16 cellular contexts compared by ENCODE assay signal in the genomic region with DNA sequence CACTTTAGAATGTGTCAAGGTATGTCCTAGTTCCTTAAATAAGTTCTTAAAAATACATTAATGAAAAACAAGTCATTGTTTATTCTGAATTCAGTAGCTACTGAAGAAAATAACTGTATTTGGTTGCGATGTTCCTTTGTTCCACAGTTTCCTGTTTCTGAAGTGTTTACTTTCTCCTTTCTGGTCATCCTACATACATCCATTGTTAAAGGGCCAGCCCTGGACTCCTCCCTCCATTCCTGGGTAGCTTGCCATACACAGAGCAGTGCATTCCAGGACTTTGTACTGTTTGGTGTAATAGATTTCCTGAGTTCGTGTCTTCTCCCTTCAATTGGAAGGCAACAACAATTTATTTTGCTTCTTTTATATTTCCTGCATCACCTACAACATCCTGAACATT.
DNase-seq lines count a peak whose midpoint lies in the region; ATAC-seq, FAIRE-seq and TF ChIP-seq lines count a peak whose summit lies in the region.
"Had no signal": no experiment of that assay in that cellular context is flagged by ENCODE, and none has a peak within 500 bp of the region (broad histone marks: within the 10 kb centered on the region; RNA-seq: fewer than 3 reads in every experiment).

No MANE protein-coding gene starts in this region.

- POLR2A ChIA-PET in HepG2 (lab: Yijun Ruan, JAX) = no interaction called here

- intact Hi-C loops in HepG2 (cut with micrococcal nuclease; ENCODE audit: unreplicated experiment) (no loop called here), right lobe of liver (cut with DNase I) (no loop called here)
- intact Hi-C loops in activated CD4-positive, alpha-beta T cell treated with anti-CD3 and anti-CD28 coated beads, Interleukin-2, amount 10 ng/mL, durations not matched to agents 24 days and 14 days (cut with micrococcal nuclease) = no loop called here

- ATAC-seq in HepG2 (peak; percentile 86), right lobe of liver (no peak), HG03159 (IDR thresholded peaks at IDR 0.05; ENCODE audit: unreplicated experiment) (no peak)

- no peak overlapping the region for H3K4me3 Mint-ChIP-seq in activated CD4-positive, alpha-beta T cell treated with anti-CD3 and anti-CD28 coated beads, Interleukin-2, amount 10 ng/mL, durations not matched to agents 24 days and 14 days
- H3K4me3 Mint-ChIP-seq: CD8-positive, alpha-beta memory T cell; H9 had no signal

- H3K4me1 ChIP-seq in HepG2 (ENCODE audit: insufficient read depth, low read length) (no peaks in the 10 kb centered on the region), right lobe of liver (no peaks in the 10 kb centered on the region), mesendoderm (ENCODE audit: control insufficient read depth, low read depth, low read length) (no peaks in the 10 kb centered on the region)
- H3K4me1 ChIP-seq: Caco-2 had no signal

- H3K27me3 Mint-ChIP-seq in activated CD4-positive, alpha-beta T cell treated with anti-CD3 and anti-CD28 coated beads, Interleukin-2, amount 10 ng/mL, durations not matched to agents 24 days and 14 days = no peaks in the 10 kb centered on the region
- H3K27me3 Mint-ChIP-seq: CD8-positive, alpha-beta memory T cell had no signal

- CTCF ChIA-PET in HepG2 (lab: Yijun Ruan, JAX; ENCODE audit: low intra/inter-chr PET ratio, low total read pairs) = no interaction called here

- no peak overlapping the region for H2BK120ac ChIP-seq in mesendoderm (ENCODE audit: low read depth, low read length)

- H4K20me1 ChIP-seq in HepG2 (ENCODE audit: insufficient read depth, low read length) = no peaks in the 10 kb centered on the region
- H4K20me1 ChIP-seq: BLaER1 had no signal

- H4K5ac ChIP-seq in mesendoderm (ENCODE audit: low read length) = no peak overlapping the region

- H2BK5ac ChIP-seq in mesendoderm (ENCODE audit: low read length) = no peak overlapping the region

- H3K36me3 ChIP-seq in HepG2 (replicated peaks in 1 of 2; ENCODE audit: control insufficient read depth in 1 of 2, insufficient read depth in 2 of 2, low read length in 2 of 2) (no peaks in the 10 kb centered on the region), right lobe of liver (no peaks in the 10 kb centered on the region), mesendoderm (ENCODE audit: control insufficient read depth, insufficient read depth, low read length) (no peaks in the 10 kb centered on the region), MG63 (no peaks in the 10 kb centered on the region)
- H3K36me3 ChIP-seq: BLaER1 had no signal

- no peak overlapping the region for H2AFZ ChIP-seq in HepG2 (ENCODE audit: low read length)

- H2BK15ac ChIP-seq in mesendoderm (replicated peaks; ENCODE audit: low read depth) = no peak overlapping the region

- no peaks in the 10 kb centered on the region for H3K4me1 Mint-ChIP-seq in activated CD4-positive, alpha-beta T cell treated with anti-CD3 and anti-CD28 coated beads, Interleukin-2, amount 10 ng/mL, durations not matched to agents 24 days and 14 days
- H3K4me1 Mint-ChIP-seq: CD8-positive, alpha-beta memory T cell; H9 had no signal

- no peak overlapping the region for H3K18ac ChIP-seq in mesendoderm (ENCODE audit: low read length)

- WGBS in HepG2 (ENCODE audit: low lambda C conversion rate) = 19% methylated on average over 2 of the region's 2 CpGs
- WGBS in right lobe of liver (ENCODE audit: insufficient coverage, low coverage, low lambda C conversion rate, missing lambda C conversion rate) = 68% methylated on average over 2 of the region's 2 CpGs
- no CpG with 5 or more reads among the region's 2 CpGs for WGBS in mesendoderm (ENCODE audit: extremely low coverage, insufficient coverage, low lambda C conversion rate)

- no peaks in the 10 kb centered on the region for H3K79me1 ChIP-seq in mesendoderm (ENCODE audit: low read length)

- H4K8ac ChIP-seq in mesendoderm (ENCODE audit: low read depth, low read length) = peak overlapping the region; percentile 76

- H3K4ac ChIP-seq in mesendoderm (ENCODE audit: low read depth, low read length) = no peak overlapping the region

- DNase-seq in HepG2 (ENCODE audit: low spot score) (peak; percentile 10), right lobe of liver (no peak), dermis microvascular lymphatic vessel endothelial cell (ENCODE audit: low read depth in 2 of 2) (peak; percentile 45 to 81), mesendoderm (no peak), MG63 (no peak), RCC 7860 (ENCODE audit: low spot score) (no peak)
- no peak for DNase-seq in activated CD4-positive, alpha-beta T cell treated with anti-CD3 and anti-CD28 coated beads, Interleukin-2, amount 10 ng/mL, durations not matched to agents 24 days and 14 days
- DNase-seq: AML-193; CD8-positive, alpha-beta memory T cell; GOT3; H9 had no signal

- H3K4me3 ChIP-seq in HepG2 (replicated peaks in 1 of 3; ENCODE audit: insufficient read depth in 1 of 3, low read depth in 2 of 3, low read length in 3 of 3) (no peak overlapping the region), right lobe of liver (no peak overlapping the region), mesendoderm (ENCODE audit: low read length) (no peak overlapping the region), MG63 (no peak overlapping the region)
- H3K4me3 ChIP-seq: BLaER1 had no signal

- no peaks in the 10 kb centered on the region for H3K9me3 Mint-ChIP-seq in activated CD4-positive, alpha-beta T cell treated with anti-CD3 and anti-CD28 coated beads, Interleukin-2, amount 10 ng/mL, durations not matched to agents 24 days and 14 days
- H3K9me3 Mint-ChIP-seq: H9 had no signal

- in situ Hi-C loops in HepG2 (cut with HindIII; ENCODE audit: extremely low pct_ligation_motif_present, low pct_unique_long_range_greater_than_20kb) = no loop called here

- H3K36me3 Mint-ChIP-seq in activated CD4-positive, alpha-beta T cell treated with anti-CD3 and anti-CD28 coated beads, Interleukin-2, amount 10 ng/mL, durations not matched to agents 24 days and 14 days (ENCODE audit: low read depth) = no peaks in the 10 kb centered on the region
- H3K36me3 Mint-ChIP-seq: CD8-positive, alpha-beta memory T cell had no signal

- H3K9ac ChIP-seq in HepG2 (ENCODE audit: insufficient read depth, low read depth, low read length) (no peak overlapping the region), mesendoderm (ENCODE audit: low read length) (no peak overlapping the region)
- H3K9ac ChIP-seq: BLaER1 had no signal

- BruUV-seq in HepG2 (replicated peaks; lab: Mats Ljungman, UMichigan) = no TSS peak

- H3K4me2 ChIP-seq in HepG2 (ENCODE audit: low read depth, low read length) = no peak overlapping the region
- no peak overlapping the region for H3K4me2 ChIP-seq in mesendoderm (ENCODE audit: low read length)
- H3K4me2 ChIP-seq: BLaER1 had no signal

- H3K27ac ChIP-seq in HepG2 (ENCODE audit: extremely low read length, insufficient read depth, low read length) (no peak overlapping the region), right lobe of liver (no peak overlapping the region), mesendoderm (ENCODE audit: low read depth, low read length) (no peak overlapping the region)
- H3K27ac ChIP-seq: 22Rv1, BLaER1 had no signal

- H3K27me3 ChIP-seq in HepG2 (ENCODE audit: control insufficient read depth in 1 of 2, insufficient read depth in 2 of 2, low read length in 2 of 2) (no peaks in the 10 kb centered on the region), right lobe of liver (no peaks in the 10 kb centered on the region), mesendoderm (ENCODE audit: insufficient read depth, low read length, poor library complexity) (no peaks in the 10 kb centered on the region), MG63 (no peaks in the 10 kb centered on the region)
- H3K27me3 ChIP-seq: BLaER1 had no signal

- TF ChIP-seq RAD21 in HepG2 (CRISPR knock-in tag; IDR thresholded peaks at IDR 0.05) = no peak

- H3K23ac ChIP-seq in mesendoderm (ENCODE audit: low read length) = no peak overlapping the region

- H3K56ac ChIP-seq in mesendoderm (ENCODE audit: low read length) = no peak overlapping the region

- TF ChIP-seq EP300 in HepG2 (IDR thresholded peaks at IDR 0.05; ENCODE audit: low read depth in 2 of 2, low read length in 2 of 2) = no peak
- no peak for TF ChIP-seq EP300 in HepG2 (CRISPR knock-in tag; IDR thresholded peaks at IDR 0.05; ENCODE audit: borderline replicate concordance)

- no peaks in the 10 kb centered on the region for H3K9me3 ChIP-seq in HepG2 (ENCODE audit: low read length)
- no peaks in the 10 kb centered on the region for H3K9me3 ChIP-seq in right lobe of liver
- H3K9me3 ChIP-seq in MG63 = no peaks in the 10 kb centered on the region
- H3K9me3 ChIP-seq: BLaER1, Caco-2 had no signal

- H3K79me2 ChIP-seq in HepG2 (ENCODE audit: insufficient read depth, low read length) (no peaks in the 10 kb centered on the region), mesendoderm (ENCODE audit: control insufficient read depth, insufficient read depth, low read length) (no peaks in the 10 kb centered on the region)

- TF ChIP-seq CTCF in HepG2 (CRISPR knock-in tag; IDR thresholded peaks at IDR 0.05) = no peak
- no peak for TF ChIP-seq CTCF in right lobe of liver (IDR thresholded peaks at IDR 0.05)

- no peak overlapping the region for H3K27ac Mint-ChIP-seq in activated CD4-positive, alpha-beta T cell treated with anti-CD3 and anti-CD28 coated beads, Interleukin-2, amount 10 ng/mL, durations not matched to agents 24 days and 14 days
- H3K27ac Mint-ChIP-seq: CD8-positive, alpha-beta memory T cell; H9 had no signal

- TF ChIP-seq POLR2A in HepG2 (IDR thresholded peaks at IDR 0.05; ENCODE audit: insufficient read depth in 1 of 2, low read depth in 2 of 2, low read length in 2 of 2) = no peak
- no peak for TF ChIP-seq POLR2A in right lobe of liver (IDR thresholded peaks at IDR 0.05)

- no peak overlapping the region for H2AK5ac ChIP-seq in mesendoderm (ENCODE audit: low read length)

- FAIRE-seq in HepG2 (lab: Jason Lieb, UNC) (no peak), RCC 7860 (lab: Jason Lieb, UNC) (no peak)
- FAIRE-seq: GM18507 had no signal

TF ChIP-seq in HepG2, 621 proteins besides CTCF, POLR2A, EP300 and RAD21 (continues in another document):
- TF ChIP-seq FOXA3 (CRISPR knock-in tag; IDR thresholded peaks at IDR 0.05) = no peak
- TF ChIP-seq HDAC1 (CRISPR knock-in tag; IDR thresholded peaks at IDR 0.05) = no peak
- peak; percentile 60; the same call in 1 of the 2 replicates for TF ChIP-seq SOX5 (CRISPR knock-in tag; IDR thresholded peaks at IDR 0.05; ENCODE audit: borderline replicate concordance)
- TF ChIP-seq ZBTB7B (CRISPR knock-in tag; IDR thresholded peaks at IDR 0.05) = no peak
- no peak for TF ChIP-seq NFATC3 (CRISPR knock-in tag; IDR thresholded peaks at IDR 0.05)
- TF ChIP-seq ETV5 (CRISPR knock-in tag; IDR thresholded peaks at IDR 0.05; ENCODE audit: borderline replicate concordance) = no peak
- no peak for TF ChIP-seq SOX13 (IDR thresholded peaks at IDR 0.05)
- peak in 1 of 2 experiments; percentile 29; a peak in 1 of 4 replicates for TF ChIP-seq SOX13 (CRISPR knock-in tag; conservative IDR thresholded peaks at IDR 0.05 in 1 of 2, IDR thresholded peaks at IDR 0.05 in 1 of 2)
- TF ChIP-seq SAP130 (CRISPR knock-in tag; IDR thresholded peaks at IDR 0.05; ENCODE audit: low read depth) = no peak
- TF ChIP-seq MIXL1 (CRISPR knock-in tag; IDR thresholded peaks at IDR 0.05) = no peak

Comparison
In these comparisons a context has a peak if more than half of its experiments do, and no peak if none do; other contexts are left out.
1. DNase-seq: peak in HepG2 (single experiment) and dermis microvascular lymphatic vessel endothelial cell (2 of 2); none in right lobe of liver (0 of 3), mesendoderm (single experiment), activated CD4-positive, alpha-beta T cell treated with anti-CD3 and anti-CD28 coated beads, Interleukin-2, amount 10 ng/mL, durations not matched to agents 24 days and 14 days (single experiment), MG63 (single experiment) and RCC 7860 (single experiment).